8 cellular contexts compared by ENCODE assay signal in genomic region chr15:60179786-60180391, GRCh38.
A peak's percentile ranks its signal among the peaks of the same experiment; 100 is the strongest.
DNase-seq lines count a peak whose midpoint lies in the region; ATAC-seq, FAIRE-seq and TF ChIP-seq lines count a peak whose summit lies in the region.

No MANE protein-coding gene starts in this region.

- intact Hi-C loops in CD4-positive, alpha-beta T cell (cut with DNase I, micrococcal nuclease): loop anchor here (1.0 to 5.0 kb wide), 9 partner anchors 183 to 489 kb away; no protein-coding TSS in a partner anchor

- CTCF ChIA-PET in CD4-positive, alpha-beta T cell (lab: Charles Lee): interaction anchor here (0.6 to 1.9 kb wide), 12 partner anchors 8 to 524 kb away, joined by 3 to 13 read pairs (median 4); partner anchors contain the start of gene BNIP2

- H3K4me1 Mint-ChIP-seq in CD4-positive, alpha-beta T cell (ENCODE audit: low read depth): no peaks in the 10 kb centered on the region

- FAIRE-seq in GM12892 (lab: Jason Lieb, UNC): peak; percentile 84

- no peaks in the 10 kb centered on the region for H3K27me3 ChIP-seq in CD4-positive, alpha-beta T cell (ENCODE audit: control insufficient read depth, insufficient read depth, low read length)

- TF ChIP-seq CTCF in CD4-positive, alpha-beta T cell (IDR thresholded peaks at IDR 0.05): peak; percentile 99

- ATAC-seq in CD4-positive, alpha-beta T cell (ENCODE audit: poor library complexity): peak; percentile 64
- ATAC-seq in GM18870 (IDR thresholded peaks at IDR 0.05; ENCODE audit: unreplicated experiment): no peak

- DNase-seq in CD4-positive, alpha-beta T cell: peak in 7 of 10 experiments; percentile 2 to 17 (median 11)
- DNase-seq in GM12892 (ENCODE audit: insufficient read length) (no peak), NCI-H526 treated with DMSO at 0.1 percent for 48 hours (lab: John Stamatoyannopoulos, UW) (peak; percentile 9), iPS-NIHi7 (ENCODE audit: extremely low spot score) (peak; percentile 47), superior temporal gyrus (ENCODE audit: extremely low spot score) (peak; percentile 76), mucosa of gallbladder (ENCODE audit: low spot score) (no peak)
- peak; percentile 19 for DNase-seq in activated naive CD4-positive, alpha-beta T cell treated with anti-CD3 and anti-CD28 coated beads, Interleukin-2, amount 50 U/mL, for 16 hours

- H3K27me3 Mint-ChIP-seq in CD4-positive, alpha-beta T cell: peaks cover 23% of the 10 kb centered on the region

- POLR2A ChIA-PET in CD4-positive, alpha-beta T cell (lab: Charles Lee): interaction anchor here (0.9 kb wide), 1 partner anchor 427 kb away, joined by 5 read pairs; no protein-coding TSS in a partner anchor

- no peak overlapping the region for H3K27ac ChIP-seq in CD4-positive, alpha-beta T cell (ENCODE audit: low read depth, low read length)

- H3K9me3 ChIP-seq in CD4-positive, alpha-beta T cell (ENCODE audit: control insufficient read depth, low read length): no peaks in the 10 kb centered on the region

- no peaks in the 10 kb centered on the region for H3K36me3 Mint-ChIP-seq in CD4-positive, alpha-beta T cell (ENCODE audit: low read depth)

- H3K27ac Mint-ChIP-seq in CD4-positive, alpha-beta T cell: no peak overlapping the region

- H3K4me3 Mint-ChIP-seq in CD4-positive, alpha-beta T cell: no peak overlapping the region

- no peaks in the 10 kb centered on the region for H3K9me3 Mint-ChIP-seq in CD4-positive, alpha-beta T cell

- no peak for TF ChIP-seq POLR2A in GM12892 (IDR thresholded peaks at IDR 0.05; ENCODE audit: low read depth, low read length)

Comparison
In these comparisons a context has a peak if more than half of its experiments do, and no peak if none do; other contexts are left out.
1. DNase-seq: peak in CD4-positive, alpha-beta T cell (7 of 10), NCI-H526 treated with DMSO at 0.1 percent for 48 hours (single experiment), activated naive CD4-positive, alpha-beta T cell treated with anti-CD3 and anti-CD28 coated beads, Interleukin-2, amount 50 U/mL, for 16 hours (single experiment), iPS-NIHi7 (single experiment) and superior temporal gyrus (single experiment); none in GM12892 (single experiment) and mucosa of gallbladder (single experiment).